ENCODE assay signal across 1 cellular context in genomic region chr4:94442251-94442650, GRCh38.
TF ChIP-seq lines count a peak whose summit lies in the region.

No MANE protein-coding gene starts in this region.

TF ChIP-seq in HCT116, 20 proteins besides CTCF, POLR2A, EP300 and RAD21 (continued from another document):
- TF ChIP-seq ZBTB33 (IDR thresholded peaks at IDR 0.05; ENCODE audit: extremely low read depth, insufficient replicate concordance, low read length) (no peak), YY1 (IDR thresholded peaks at IDR 0.05; ENCODE audit: extremely low read depth, insufficient replicate concordance, low read depth, low read length) (no peak), POLR2AphosphoS5 (IDR thresholded peaks at IDR 0.05; ENCODE audit: low read depth, low read length) (no peak), ZFX (IDR thresholded peaks at IDR 0.05) (no peak), SP1 (IDR thresholded peaks at IDR 0.05; ENCODE audit: low read depth) (no peak), EGR1 (IDR thresholded peaks at IDR 0.05; ENCODE audit: low read depth) (no peak), CBX3 (IDR thresholded peaks at IDR 0.05; ENCODE audit: low read depth) (no peak), SRF (IDR thresholded peaks at IDR 0.05; ENCODE audit: low read depth) (no peak)
